ENCODE assay signal across 9 cellular contexts in genomic region chr12:45669093-45669492, GRCh38.
DNase-seq lines count a peak whose midpoint lies in the region; ATAC-seq, FAIRE-seq and TF ChIP-seq lines count a peak whose summit lies in the region.
"Had no signal": no experiment of that assay in that cellular context is flagged by ENCODE, and none has a peak within 500 bp of the region (broad histone marks: within the 10 kb centered on the region; RNA-seq: fewer than 3 reads in every experiment).

No MANE protein-coding gene starts in this region.

- TF ChIP-seq CTCF in OCI-LY3 (IDR thresholded peaks at IDR 0.05; ENCODE audit: low read depth, low read length) (no peak), neutrophil (IDR thresholded peaks at IDR 0.05) (no peak), adrenal gland (IDR thresholded peaks at IDR 0.05) (no peak), vagina (IDR thresholded peaks at IDR 0.05) (no peak)

- H3K4me1 ChIP-seq in OCI-LY3 (ENCODE audit: low read length), result peaks cover 32% of the 10 kb centered on the region
- H3K4me1 ChIP-seq in neutrophil (ENCODE audit: control insufficient read depth in 1 of 2, insufficient read depth in 1 of 2, low read depth in 1 of 2, low read length in 1 of 2), result peaks cover 24 to 27% of the 10 kb centered on the region in 2 experiments
- no peaks in the 10 kb centered on the region for H3K4me1 ChIP-seq in adrenal gland (replicated peaks in 1 of 2)
- peaks cover 5% of the 10 kb centered on the region for H3K4me1 ChIP-seq in vagina
- H3K4me1 ChIP-seq: right lobe of liver had no signal

- H3K9me3 ChIP-seq in OCI-LY3 (ENCODE audit: insufficient read depth, low read length) (no peaks in the 10 kb centered on the region), neutrophil (no peaks in the 10 kb centered on the region), adrenal gland (replicated peaks in 1 of 3) (no peaks in the 10 kb centered on the region), vagina (no peaks in the 10 kb centered on the region)
- H3K9me3 ChIP-seq: right lobe of liver had no signal

- peaks cover 17% of the 10 kb centered on the region for H4K20me1 ChIP-seq in OCI-LY3 (ENCODE audit: insufficient read depth, low read length)

- H3K9ac ChIP-seq in OCI-LY3 (ENCODE audit: low read length), result no peak overlapping the region

- H2AFZ ChIP-seq in OCI-LY3 (ENCODE audit: low read depth, low read length), result no peak overlapping the region

- peak overlapping the region; percentile 71 for H3K4me2 ChIP-seq in OCI-LY3 (ENCODE audit: low read length)

- H3K36me3 ChIP-seq in OCI-LY3 (replicated peaks; ENCODE audit: low read depth, low read length), result no peaks in the 10 kb centered on the region
- H3K36me3 ChIP-seq in neutrophil, result no peaks in the 10 kb centered on the region
- no peaks in the 10 kb centered on the region for H3K36me3 ChIP-seq in adrenal gland (replicated peaks in 1 of 2)
- no peaks in the 10 kb centered on the region for H3K36me3 ChIP-seq in vagina
- H3K36me3 ChIP-seq: right lobe of liver had no signal

- H3K79me2 ChIP-seq in OCI-LY3 (ENCODE audit: low read length), result no peaks in the 10 kb centered on the region

- WGBS in adrenal gland, 4 donors, result 32 to 51% (median 41%) methylated on average over 1 of the region's 1 CpG

- ATAC-seq in GM19035 (IDR thresholded peaks at IDR 0.05; ENCODE audit: unreplicated experiment) (peak; percentile 90), HG02852 (IDR thresholded peaks at IDR 0.05; ENCODE audit: unreplicated experiment) (peak; percentile 85)

- H3K27me3 ChIP-seq in OCI-LY3 (ENCODE audit: low read depth, low read length) (peaks cover 73% of the 10 kb centered on the region), neutrophil (no peaks in the 10 kb centered on the region), adrenal gland (no peaks in the 10 kb centered on the region), vagina (no peaks in the 10 kb centered on the region)
- H3K27me3 ChIP-seq: right lobe of liver had no signal

- H3K27ac ChIP-seq in OCI-LY3 (ENCODE audit: low read length) (no peak overlapping the region; the same call in 1 of the 2 replicates), neutrophil (peak overlapping the region; percentile 38), adrenal gland (no peak overlapping the region), vagina (no peak overlapping the region)
- H3K27ac ChIP-seq: right lobe of liver had no signal

- intact Hi-C loops in adrenal gland (cut with DNase I) (no loop called here), vagina (cut with DNase I) (no loop called here)

- TF ChIP-seq POLR2A in adrenal gland (IDR thresholded peaks at IDR 0.05) (no peak), vagina (IDR thresholded peaks at IDR 0.05) (no peak)

- DNase-seq in HuH-7.5 (ENCODE audit: low spot score) (no peak), adrenal gland (no peak), RCC 7860 (ENCODE audit: low spot score) (no peak), vagina (ENCODE audit: extremely low spot score in 2 of 2) (no peak)
- DNase-seq: right lobe of liver had no signal

- peak overlapping the region; percentile 41; the same call in 1 of the 2 replicates for H3K4me3 ChIP-seq in OCI-LY3 (ENCODE audit: low read length)
- H3K4me3 ChIP-seq in neutrophil (ENCODE audit: low read depth in 1 of 2, low read length in 1 of 2), result no peak overlapping the region
- no peak overlapping the region for H3K4me3 ChIP-seq in adrenal gland
- no peak overlapping the region for H3K4me3 ChIP-seq in vagina
- H3K4me3 ChIP-seq: right lobe of liver had no signal

- FAIRE-seq in RCC 7860 (lab: Jason Lieb, UNC), result no peak
